In the genomic region with DNA sequence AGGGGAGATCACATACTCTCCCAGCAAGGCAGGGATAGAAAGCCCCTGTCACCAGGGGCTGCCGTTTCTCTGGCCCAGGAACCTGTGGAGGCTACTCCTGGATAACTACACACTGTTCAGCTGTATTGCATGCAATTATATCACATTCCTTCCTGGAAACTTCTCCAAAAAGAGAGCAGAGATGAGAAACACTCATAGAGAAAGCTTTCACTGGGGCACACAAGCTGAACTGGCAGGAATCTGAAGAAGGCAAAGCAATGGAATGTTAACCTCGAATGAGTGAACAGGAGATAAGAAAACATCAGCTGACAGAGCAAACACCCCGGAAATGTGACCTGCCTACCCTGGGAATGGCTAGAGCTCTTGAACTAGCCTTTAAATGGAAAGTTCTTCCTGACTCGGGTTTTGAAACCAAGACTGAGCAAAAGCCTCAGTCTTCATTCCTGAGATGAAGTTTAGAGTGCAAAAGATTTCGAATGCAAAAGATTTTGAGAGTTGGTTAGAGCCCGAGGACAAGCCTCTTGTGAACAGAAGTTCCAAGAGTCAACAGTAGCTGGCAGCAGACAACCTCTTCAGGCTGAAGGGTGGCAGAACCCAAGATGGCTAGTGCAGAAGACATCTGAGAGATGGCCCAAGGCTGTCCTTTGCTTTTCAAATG, we compare ENCODE assay signal across 8 cellular contexts. TPM values are rescaled to one million over a fixed set of nuclear protein-coding genes. Genes with fewer than 3 reads are reported as not detected.
DNase-seq lines count a peak whose midpoint lies in the region; TF ChIP-seq lines count a peak whose summit lies in the region.

No MANE protein-coding gene starts in this region.

- no peak overlapping the region for H4K8ac ChIP-seq in mesendoderm (ENCODE audit: low read depth, low read length)

- no peak overlapping the region for H3K9ac ChIP-seq in HUES48 (ENCODE audit: low read depth, low read length)
- no peak overlapping the region for H3K9ac ChIP-seq in mesendoderm (ENCODE audit: low read length)

- no peak overlapping the region for H2BK5ac ChIP-seq in mesendoderm (ENCODE audit: low read length)

- H3K27me3 Mint-ChIP-seq in MCF 10A (ENCODE audit: insufficient read depth, unreplicated experiment): no peaks in the 10 kb centered on the region
- H3K27me3 Mint-ChIP-seq in endothelial cell (ENCODE audit: unreplicated experiment): peaks cover 4% of the 10 kb centered on the region

- no CpG with 5 or more reads among the region's 6 CpGs for WGBS in mesendoderm (ENCODE audit: extremely low coverage, insufficient coverage, low lambda C conversion rate)

- POLR2A ChIA-PET in BJ (lab: Charles Lee): interaction anchor here (0.6 to 3.3 kb wide), 6 partner anchors 16 to 1094 kb away, joined by 3 to 51 read pairs (median 8); a partner anchor contains a TSS
- POLR2A ChIA-PET in MCF 10A (lab: Yijun Ruan, JAX): interaction anchor here (0.7 to 3.8 kb wide), 9 partner anchors 13 to 318 kb away, joined by 3 to 30 read pairs (median 4); a partner anchor contains a TSS

- H3K79me2 ChIP-seq in mesendoderm (ENCODE audit: control insufficient read depth, insufficient read depth, low read length): no peaks in the 10 kb centered on the region

- intact Hi-C loops in MCF 10A (cut with micrococcal nuclease): loop anchor here (1.0 kb wide), 1 partner anchor 32 kb away; no protein-coding TSS in a partner anchor

- TF ChIP-seq CTCF in BJ (IDR thresholded peaks at IDR 0.05; ENCODE audit: insufficient read depth, low read depth, low read length): peak; percentile 77
- TF ChIP-seq CTCF in MCF 10A (IDR thresholded peaks at IDR 0.05; ENCODE audit: unreplicated experiment): peak; percentile 38
- no peak for TF ChIP-seq CTCF in endothelial cell (IDR thresholded peaks at IDR 0.05; ENCODE audit: unreplicated experiment)

- H3K36me3 Mint-ChIP-seq in MCF 10A (ENCODE audit: insufficient read depth, unreplicated experiment): no peaks in the 10 kb centered on the region
- H3K36me3 Mint-ChIP-seq in endothelial cell (ENCODE audit: low read depth, unreplicated experiment): peaks cover under 1% of the 10 kb centered on the region

- no peaks in the 10 kb centered on the region for H3K36me3 ChIP-seq in BJ (ENCODE audit: control insufficient read depth, insufficient read depth, low read length)
- no peaks in the 10 kb centered on the region for H3K36me3 ChIP-seq in HUES48 (ENCODE audit: control insufficient read depth, insufficient read depth, low read length)
- H3K36me3 ChIP-seq in mesendoderm (ENCODE audit: control insufficient read depth, insufficient read depth, low read length): no peaks in the 10 kb centered on the region

- peaks cover 30% of the 10 kb centered on the region for H3K4me1 Mint-ChIP-seq in MCF 10A (ENCODE audit: insufficient read depth, unreplicated experiment)
- H3K4me1 Mint-ChIP-seq in endothelial cell (ENCODE audit: unreplicated experiment): no peaks in the 10 kb centered on the region

- H3K27ac ChIP-seq in HUES48 (ENCODE audit: low read depth, low read length): peak overlapping the region; percentile 34
- no peak overlapping the region for H3K27ac ChIP-seq in mesendoderm (ENCODE audit: low read depth, low read length)

- H2BK15ac ChIP-seq in mesendoderm (replicated peaks; ENCODE audit: low read depth): no peak overlapping the region

- H3K27me3 ChIP-seq in BJ (ENCODE audit: control insufficient read depth, insufficient read depth, low read length): no peaks in the 10 kb centered on the region
- H3K27me3 ChIP-seq in HUES48 (ENCODE audit: control insufficient read depth, insufficient read depth, low read length): no peaks in the 10 kb centered on the region
- H3K27me3 ChIP-seq in mesendoderm (ENCODE audit: insufficient read depth, low read length, poor library complexity): no peaks in the 10 kb centered on the region

- no peaks in the 10 kb centered on the region for H3K9me3 Mint-ChIP-seq in MCF 10A (ENCODE audit: unreplicated experiment)
- H3K9me3 Mint-ChIP-seq in endothelial cell (ENCODE audit: unreplicated experiment): no peaks in the 10 kb centered on the region

- no peak overlapping the region for H2BK120ac ChIP-seq in mesendoderm (ENCODE audit: low read depth, low read length)

- H3K4me1 ChIP-seq in HUES48 (ENCODE audit: control insufficient read depth, insufficient read depth, low read length): peaks cover 14% of the 10 kb centered on the region
- H3K4me1 ChIP-seq in mesendoderm (ENCODE audit: control insufficient read depth, low read depth, low read length): no peaks in the 10 kb centered on the region

- no peaks in the 10 kb centered on the region for H3K79me1 ChIP-seq in mesendoderm (ENCODE audit: low read length)

- H3K4ac ChIP-seq in mesendoderm (ENCODE audit: low read depth, low read length): no peak overlapping the region

- H3K23ac ChIP-seq in mesendoderm (ENCODE audit: low read length): no peak overlapping the region

- no peaks in the 10 kb centered on the region for H3K9me3 ChIP-seq in HUES48 (ENCODE audit: control insufficient read depth, insufficient read depth, low read length)

- H3K18ac ChIP-seq in mesendoderm (ENCODE audit: low read length): no peak overlapping the region

- H3K4me3 Mint-ChIP-seq in MCF 10A (ENCODE audit: unreplicated experiment): no peak overlapping the region
- H3K4me3 Mint-ChIP-seq in endothelial cell (ENCODE audit: unreplicated experiment): no peak overlapping the region

- H2AK5ac ChIP-seq in mesendoderm (ENCODE audit: low read length): no peak overlapping the region

- no peak overlapping the region for H3K4me2 ChIP-seq in mesendoderm (ENCODE audit: low read length)

- H3K27ac Mint-ChIP-seq in MCF 10A (ENCODE audit: low read depth, unreplicated experiment) (peak overlapping the region; percentile 68), endothelial cell (ENCODE audit: unreplicated experiment) (no peak overlapping the region)

- no peak overlapping the region for H3K56ac ChIP-seq in mesendoderm (ENCODE audit: low read length)

- peak; percentile 72 for DNase-seq in BJ (ENCODE audit: low read depth)
- peak; percentile 59 for DNase-seq in MCF 10A (ENCODE audit: unreplicated experiment)
- DNase-seq in mesendoderm: peak; percentile 89
- no peak for DNase-seq in NCI-H446 treated with DMSO at 0.1 percent for 48 hours (lab: John Stamatoyannopoulos, UW)
- DNase-seq in stimulated activated CD4-positive, alpha-beta T cell treated with anti-CD3 and anti-CD28 coated beads, Interleukin-2, amount 100 ng/mL, for 24 hours: no peak
- no peak for DNase-seq in germinal center (ENCODE audit: low spot score)
- DNase-seq in endothelial cell (ENCODE audit: low spot score): no peak

- H3K4me3 ChIP-seq in BJ (ENCODE audit: low read depth, low read length): no peak overlapping the region
- no peak overlapping the region for H3K4me3 ChIP-seq in HUES48 (ENCODE audit: low read depth, low read length)
- H3K4me3 ChIP-seq in mesendoderm (ENCODE audit: low read length): no peak overlapping the region

- no peak overlapping the region for H4K5ac ChIP-seq in mesendoderm (ENCODE audit: low read length)

- no TSS peak for BruUV-seq in MCF 10A (replicated peaks; lab: Mats Ljungman, UMichigan)

- CTCF ChIA-PET in BJ (lab: Yijun Ruan, JAX): interaction anchor here (0.7 to 4.0 kb wide), 22 partner anchors 10 to 304 kb away, joined by 3 to 34 read pairs (median 4); a partner anchor contains a TSS
- CTCF ChIA-PET in MCF 10A (lab: Yijun Ruan, JAX): interaction anchor here (0.6 to 3.1 kb wide), 9 partner anchors 9 to 208 kb away, joined by 3 to 17 read pairs (median 4); a partner anchor contains a TSS

RNA-seq across cellular contexts. Expression of a gene that starts 32.3 kb away (rescaled TPM):
- 273 and 284 TPM in 2 replicates for polyA plus RNA-seq in BJ (2011; rRNA removed)
- polyA minus RNA-seq in BJ (2011; rRNA and poly(A)+ RNA removed): 148 and 193 TPM in 2 replicates
- total RNA-seq in MCF 10A (2022): 37.3 and 90.2 TPM in 2 replicates
- polyA plus RNA-seq in mesendoderm (2013, experiment 1 of 2): 188 TPM
- 199 TPM for polyA plus RNA-seq in mesendoderm (2013, experiment 2 of 2)
- total RNA-seq in endothelial cell (ENCODE audit: unreplicated experiment): 21.0 TPM

Comparison
In these comparisons a context has a peak if more than half of its experiments do, and no peak if none do; other contexts are left out.
1. DNase-seq: peak in BJ (single experiment), MCF 10A (single experiment) and mesendoderm (single experiment); none in NCI-H446 treated with DMSO at 0.1 percent for 48 hours (single experiment), stimulated activated CD4-positive, alpha-beta T cell treated with anti-CD3 and anti-CD28 coated beads, Interleukin-2, amount 100 ng/mL, for 24 hours (0 of 2), germinal center (single experiment) and endothelial cell (single experiment).